8 cellular contexts compared by ENCODE assay signal in genomic region chr22:29553391-29554224, GRCh38. TPM values are rescaled to one million over a fixed set of nuclear protein-coding genes. Genes with fewer than 3 reads are reported as not detected.
A peak's percentile ranks its signal among the peaks of the same experiment; 100 is the strongest.
DNase-seq lines count a peak whose midpoint lies in the region; ATAC-seq and TF ChIP-seq lines count a peak whose summit lies in the region.

THOC5 (minus strand) TSS chr22:29553757; CDS start chr22:29549147, 4,610 bp downstream.

- WGBS in adrenal gland, 4 donors = 0 to 2% (median 1%) methylated on average over 31 to 43 of the region's 43 CpGs
- WGBS in heart left ventricle, 4 donors = 0 to 1% (median 0%) methylated on average over 29 to 43 of the region's 43 CpGs
- 0 to 1% methylated on average over 31 to 37 of the region's 43 CpGs for WGBS in upper lobe of left lung, 2 donors

- intact Hi-C loops in adrenal gland (cut with DNase I) (no loop called here), heart left ventricle (cut with DNase I) (loop anchor here in 3 of 10 donors (1.0 kb wide), 2 partner anchors 37 to 50 kb away; partner anchors contain the start of gene NF2 (in 2 of the 3)), posterior cingulate gyrus (cut with DNase I) (no loop called here)

- no peaks in the 10 kb centered on the region for H3K27me3 ChIP-seq in adrenal gland
- no peaks in the 10 kb centered on the region for H3K27me3 ChIP-seq in heart left ventricle
- no peaks in the 10 kb centered on the region for H3K27me3 ChIP-seq in upper lobe of left lung

- H3K4me3 ChIP-seq in adrenal gland (peak within 1 kb of the TSS in 3 of 4 donors; percentile 55 to 83 (median 62)), heart left ventricle (peak within 1 kb of the TSS; percentile 61 to 86 (median 77)), upper lobe of left lung (peak within 1 kb of the TSS; percentile 59 to 87 (median 82))

- in situ Hi-C loops in GM13976 (cut with MboI; ENCODE audit: low sequenced_read_pairs, unreplicated experiment) = no loop called here

- TF ChIP-seq CTCF in GM13976 (IDR thresholded peaks at IDR 0.05; ENCODE audit: borderline replicate concordance, control extremely low read depth, extremely low read depth, insufficient read depth, missing control alignments) = peak; percentile 76
- peak; percentile 42 to 69 (median 60) for TF ChIP-seq CTCF in adrenal gland (IDR thresholded peaks at IDR 0.05)
- peak; percentile 54 to 93 (median 72) for TF ChIP-seq CTCF in heart left ventricle (IDR thresholded peaks at IDR 0.05)
- peak in 5 of 6 experiments; percentile 26 to 66 (median 45) for TF ChIP-seq CTCF in upper lobe of left lung (IDR thresholded peaks at IDR 0.05)

- TF ChIP-seq POLR2A in adrenal gland (IDR thresholded peaks at IDR 0.05) (peak in 1 of 2 donors; percentile 70), heart left ventricle (IDR thresholded peaks at IDR 0.05) (no peak), upper lobe of left lung (IDR thresholded peaks at IDR 0.05) (peak in 1 of 4 donors; percentile 69)

- H3K4me1 ChIP-seq in adrenal gland (replicated peaks in 1 of 2) (peaks cover 9 to 12% of the 10 kb centered on the region in 2 donors), heart left ventricle (peaks cover 3 to 16% (median 10%) of the 10 kb centered on the region in 12 donors), upper lobe of left lung (peaks cover 7 to 23% (median 9%) of the 10 kb centered on the region in 4 donors)

- H3K27ac ChIP-seq in adrenal gland (peak within 1 kb of the TSS; percentile 48 to 86 (median 81)), heart left ventricle (peak within 1 kb of the TSS; percentile 34 to 89 (median 84)), upper lobe of left lung (peak within 1 kb of the TSS; percentile 83 to 91 (median 88))

- H3K9me3 ChIP-seq in adrenal gland (replicated peaks in 1 of 3) = no peaks in the 10 kb centered on the region
- no peaks in the 10 kb centered on the region for H3K9me3 ChIP-seq in heart left ventricle
- H3K9me3 ChIP-seq in upper lobe of left lung = no peaks in the 10 kb centered on the region

- ATAC-seq in HG02870 (IDR thresholded peaks at IDR 0.05; ENCODE audit: unreplicated experiment) (peak; percentile 97), heart left ventricle (peak; percentile 98 to 99 (median 99)), upper lobe of left lung (ENCODE audit: low FRiP score in 2 of 2) (peak; percentile 97 to 99)

- peak; percentile 96 for DNase-seq in GM13976 (ENCODE audit: low spot score)
- DNase-seq in NCI-H146 (lab: John Stamatoyannopoulos, UW) = peak; percentile 94
- peak; percentile 70 to 91 (median 82) for DNase-seq in T-helper 1 cell
- DNase-seq in adrenal gland = peak; percentile 91 to 97 (median 94)
- DNase-seq in heart left ventricle = peak; percentile 93 to 96 (median 96)
- DNase-seq in posterior cingulate gyrus = peak; percentile 91 to 99 (median 94)
- peak; percentile 94 to 95 for DNase-seq in upper lobe of left lung

- peaks cover 0 to 36% of the 10 kb centered on the region in 2 donors for H3K36me3 ChIP-seq in adrenal gland (replicated peaks in 1 of 2)
- peaks cover 0 to 36% (median 20%) of the 10 kb centered on the region in 9 donors for H3K36me3 ChIP-seq in heart left ventricle
- peaks cover 3 to 33% (median 15%) of the 10 kb centered on the region in 4 donors for H3K36me3 ChIP-seq in upper lobe of left lung

- TF ChIP-seq EP300 in upper lobe of left lung (IDR thresholded peaks at IDR 0.05) = no peak

RNA-seq across cellular contexts. Expression of gene THOC5, which starts in this region (rescaled TPM):
- total RNA-seq in adrenal gland = 10 to 100 TPM; 13.2 to 38.4 (median 27.7) TPM
- polyA plus RNA-seq in adrenal gland = 10 to 100 TPM; 23.7 to 42.4 (median 24.2) TPM
- 10 to 100 TPM; 33.8 to 88.7 (median 40.6) TPM for total RNA-seq in heart left ventricle
- 10 to 100 TPM; 25.5 to 76.5 TPM for polyA plus RNA-seq in heart left ventricle
- 100 to 1,000 TPM in 1 of 6 donors, 10 to 100 TPM in 5; 30.1 to 126 (median 57.4) TPM for total RNA-seq in upper lobe of left lung

Comparison
In these comparisons a context has a peak if more than half of its experiments do, and no peak if none do; other contexts are left out.
1. Peak in every context shown above with its lines: DNase-seq, ATAC-seq, H3K4me3 ChIP-seq and H3K27ac ChIP-seq.